ENCODE assay signal across 25 cellular contexts in the genomic region with DNA sequence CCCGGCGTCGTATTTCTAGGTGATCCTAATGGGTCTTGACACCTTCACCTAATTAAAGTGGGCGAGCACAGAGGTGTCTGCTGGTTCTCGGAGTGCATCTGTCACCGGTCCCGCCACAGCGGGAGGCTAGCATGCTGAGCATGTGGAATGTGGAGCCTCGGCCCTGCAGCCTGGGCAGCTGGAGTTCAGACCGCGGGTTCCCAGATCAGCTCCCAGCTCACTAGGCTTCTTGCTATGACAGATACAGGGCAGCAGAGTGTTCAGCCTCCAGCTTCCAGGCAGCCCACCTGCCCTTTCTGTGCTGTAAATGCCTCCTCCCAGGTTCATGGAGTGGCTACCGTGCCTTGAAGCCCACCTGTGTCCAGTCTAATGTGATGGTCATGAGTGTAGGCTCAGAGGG.
DNase-seq lines count a peak whose midpoint lies in the region; ATAC-seq and TF ChIP-seq lines count a peak whose summit lies in the region.
"Had no signal": no experiment of that assay in that cellular context is flagged by ENCODE, and none has a peak within 500 bp of the region (broad histone marks: within the 10 kb centered on the region; RNA-seq: fewer than 3 reads in every experiment).

No MANE protein-coding gene starts in this region.

- H3K56ac ChIP-seq in IMR-90 (ENCODE audit: extremely low read depth, insufficient read depth, low read length), result no peak overlapping the region

- no peak overlapping the region for H2BK12ac ChIP-seq in neuronal stem cell (ENCODE audit: low read length)

- H3K79me1 ChIP-seq in IMR-90 (ENCODE audit: low read depth in 1 of 2, low read length in 2 of 2) (no peaks in the 10 kb centered on the region), neuronal stem cell (ENCODE audit: low read depth, low read length) (no peaks in the 10 kb centered on the region)

- CTCF ChIA-PET in IMR-90 (lab: Yijun Ruan, JAX), result no interaction called here

- peak overlapping the region; percentile 11 for H2AFZ ChIP-seq in IMR-90 (replicated peaks; ENCODE audit: low read length, poor library complexity)
- no peak overlapping the region for H2AFZ ChIP-seq in neuronal stem cell (ENCODE audit: low read length)

- no peak overlapping the region for H2BK5ac ChIP-seq in IMR-90 (ENCODE audit: low read depth, low read length, poor library complexity, severe bottlenecking)
- no peak overlapping the region for H2BK5ac ChIP-seq in neuronal stem cell (ENCODE audit: low read length)

- no peak overlapping the region for H2AK9ac ChIP-seq in IMR-90 (replicated peaks; ENCODE audit: low read depth, low read length, poor library complexity)

- H3K23ac ChIP-seq in IMR-90 (ENCODE audit: low read depth, low read length), result no peak overlapping the region
- no peak overlapping the region for H3K23ac ChIP-seq in neuronal stem cell (ENCODE audit: low read depth, low read length, poor library complexity)

- H2BK15ac ChIP-seq in IMR-90 (ENCODE audit: low read depth, low read length) (no peak overlapping the region), neuronal stem cell (ENCODE audit: low read length) (no peak overlapping the region)

- H2BK20ac ChIP-seq in IMR-90 (ENCODE audit: low read depth, low read length), result no peak overlapping the region

- TF ChIP-seq CTCF in IMR-90 (conservative IDR thresholded peaks at IDR 0.05; ENCODE audit: low read depth, low read length) (no peak), spleen (IDR thresholded peaks at IDR 0.05 in 8 of 11, conservative IDR thresholded peaks at IDR 0.05 in 3 of 11) (no peak)

- H3K9me3 ChIP-seq in IMR-90 (ENCODE audit: control insufficient read depth, insufficient read depth, low read length) (peaks cover 4% of the 10 kb centered on the region), neuronal stem cell (replicated peaks in 1 of 2; ENCODE audit: control insufficient read depth in 2 of 2, insufficient read depth in 1 of 2, low read depth in 1 of 2, low read length in 2 of 2) (no peaks in the 10 kb centered on the region), spleen (peaks cover 0 to 2% (median 0%) of the 10 kb centered on the region in 8 donors)
- H3K9me3 ChIP-seq: BLaER1, esophagus muscularis mucosa, heart left ventricle, lower lobe of right lung, SK-N-SH had no signal

- TF ChIP-seq RAD21 in IMR-90 (IDR thresholded peaks at IDR 0.05; ENCODE audit: low read length), result no peak

- H3K36me3 ChIP-seq in IMR-90 (ENCODE audit: control insufficient read depth, insufficient read depth, low read length) (no peaks in the 10 kb centered on the region), neuronal stem cell (replicated peaks in 1 of 2; ENCODE audit: control insufficient read depth in 2 of 2, insufficient read depth in 2 of 2, low read length in 2 of 2) (no peaks in the 10 kb centered on the region), spleen (no peaks in the 10 kb centered on the region)
- H3K36me3 ChIP-seq: BLaER1, esophagus muscularis mucosa, heart left ventricle, lower lobe of right lung had no signal

- no peaks in the 10 kb centered on the region for H4K20me1 ChIP-seq in IMR-90 (ENCODE audit: insufficient read depth, low read length)
- H4K20me1 ChIP-seq: BLaER1 had no signal

- H2AK5ac ChIP-seq in IMR-90 (ENCODE audit: low read depth, low read length), result no peak overlapping the region
- no peak overlapping the region for H2AK5ac ChIP-seq in neuronal stem cell (ENCODE audit: low read depth, low read length)

- H3K4me2 ChIP-seq in IMR-90 (ENCODE audit: low read depth, low read length), result no peak overlapping the region
- H3K4me2 ChIP-seq in neuronal stem cell (ENCODE audit: insufficient read depth, low read length, poor library complexity, severe bottlenecking), result no peak overlapping the region
- H3K4me2 ChIP-seq: BLaER1, SK-N-SH had no signal

- POLR2A ChIA-PET in IMR-90 (lab: Charles Lee; ENCODE audit: unreplicated experiment), result no interaction called here

- DNase-seq in IMR-90, result no peak
- DNase-seq in SK-N-DZ (ENCODE audit: low spot score), result peak; percentile 74
- peak; percentile 46 for DNase-seq in iPS-NIHi11 (ENCODE audit: low spot score)
- peak; percentile 26 for DNase-seq in neuronal stem cell (ENCODE audit: low spot score)
- no peak for DNase-seq in NAMALWA (ENCODE audit: low spot score)
- DNase-seq in OCI-M2 (lab: John Stamatoyannopoulos, UW; ENCODE audit: unreplicated experiment), result no peak
- DNase-seq in spleen, result no peak
- DNase-seq in ureter (ENCODE audit: low spot score), result no peak
- DNase-seq: activated CD4-positive, alpha-beta memory T cell treated with anti-CD3 and anti-CD28 coated beads for 36 hours; activated CD4-positive, CD25-positive, alpha-beta regulatory T cell treated with anti-CD3 and anti-CD28 coated beads, Interleukin-2, amount 50 U/mL, for 72 hours; activated naive CD4-positive, alpha-beta T cell treated with anti-CD3 and anti-CD28 coated beads for 36 hours; central memory CD4-positive, alpha-beta T cell; GF-D8; heart left ventricle; lower lobe of right lung; natural killer cell; NCI-H1092; NCI-H2029; NCI-H446 treated with DMSO at 0.1 percent for 48 hours; OCI-M1; SK-N-SH; stimulated activated naive CD4-positive, alpha-beta T cell treated with Interleukin-2 at 50 U/mL for 16 hours had no signal

- TF ChIP-seq POLR2A in IMR-90 (IDR thresholded peaks at IDR 0.05; ENCODE audit: low read depth, low read length) (no peak), spleen (IDR thresholded peaks at IDR 0.05) (no peak)

- no peak overlapping the region for H4K5ac ChIP-seq in IMR-90 (ENCODE audit: low read depth, low read length)

- no peak overlapping the region for H3K27ac ChIP-seq in IMR-90 (ENCODE audit: insufficient read depth, low read length)
- H3K27ac ChIP-seq in neuronal stem cell (replicated peaks; ENCODE audit: low read length), result no peak overlapping the region
- no peak overlapping the region for H3K27ac ChIP-seq in spleen
- H3K27ac ChIP-seq: BLaER1, esophagus muscularis mucosa, heart left ventricle, lower lobe of right lung, skin epidermis had no signal

- H3K18ac ChIP-seq in IMR-90 (ENCODE audit: low read depth, low read length) (no peak overlapping the region), neuronal stem cell (ENCODE audit: low read length) (peak overlapping the region; percentile 20)

- H4K91ac ChIP-seq in IMR-90 (ENCODE audit: insufficient read depth, low read depth, low read length), result no peak overlapping the region
- no peak overlapping the region for H4K91ac ChIP-seq in neuronal stem cell (ENCODE audit: low read depth, low read length, poor library complexity)

- H2BK120ac ChIP-seq in IMR-90 (ENCODE audit: low read depth, low read length), result no peak overlapping the region
- H2BK120ac ChIP-seq in neuronal stem cell (ENCODE audit: low read depth, low read length), result no peak overlapping the region

- H3K4me3 ChIP-seq in IMR-90 (ENCODE audit: insufficient read depth, low read depth, low read length), result no peak overlapping the region
- no peak overlapping the region for H3K4me3 ChIP-seq in neuronal stem cell (ENCODE audit: low read length in 2 of 2)
- H3K4me3 ChIP-seq in spleen, result no peak overlapping the region
- H3K4me3 ChIP-seq: BLaER1, esophagus muscularis mucosa, heart left ventricle, lower lobe of right lung, skin epidermis had no signal

- no peak for ATAC-seq in IMR-90 (ENCODE audit: low read depth)
- ATAC-seq: heart left ventricle, lower lobe of right lung, natural killer cell had no signal

- WGBS in IMR-90 (ENCODE audit: extremely low coverage in 2 of 2, insufficient read length in 1 of 2), 2 experiments, result 27% methylated on average over 4 of the region's 12 CpGs; no CpG with 5 or more reads in 1 of the 2 experiments
- no CpG with 5 or more reads among the region's 12 CpGs for WGBS in neuronal stem cell (ENCODE audit: extremely low coverage in 2 of 2, insufficient read length in 2 of 2, insufficient replicate concordance in 1 of 2), 2 donors
- WGBS in spleen, 5 donors, result 48 to 69% (median 54%) methylated on average over 7 to 12 of the region's 12 CpGs

- no TSS peak for BruUV-seq in IMR-90 (replicated peaks; lab: Mats Ljungman, UMichigan)

- H3K9me1 ChIP-seq in IMR-90 (ENCODE audit: insufficient read depth, low read length), result no peaks in the 10 kb centered on the region

- H3K27me3 ChIP-seq in IMR-90 (ENCODE audit: control insufficient read depth, insufficient read depth, low read length) (no peaks in the 10 kb centered on the region), neuronal stem cell (ENCODE audit: control insufficient read depth in 3 of 3, insufficient read depth in 3 of 3, low read depth in 1 of 3, low read length in 3 of 3) (no peaks in the 10 kb centered on the region), spleen (replicated peaks in 1 of 7) (peaks cover 0 to 12% (median 0%) of the 10 kb centered on the region in 7 donors)
- H3K27me3 ChIP-seq: BLaER1 had no signal

- in situ Hi-C loops in IMR-90 (cut with MboI; ENCODE audit: low sequenced_read_pairs), result no loop called here

- intact Hi-C loops in IMR-90 (cut with micrococcal nuclease) (no loop called here), spleen (cut with DNase I; ENCODE audit: low total_unique reads) (no loop called here)

- H3K9ac ChIP-seq in IMR-90 (ENCODE audit: low read depth, low read length), result no peak overlapping the region
- H3K9ac ChIP-seq in neuronal stem cell (ENCODE audit: low read depth, low read length, poor library complexity), result no peak overlapping the region
- H3K9ac ChIP-seq: BLaER1, SK-N-SH had no signal

- no peak overlapping the region for H3K14ac ChIP-seq in IMR-90 (replicated peaks; ENCODE audit: low read depth, low read length)
- no peak overlapping the region for H3K14ac ChIP-seq in neuronal stem cell (ENCODE audit: low read length)

- no peak overlapping the region for H4K8ac ChIP-seq in IMR-90 (ENCODE audit: low read depth in 2 of 2, low read length in 2 of 2)
- H4K8ac ChIP-seq in neuronal stem cell (ENCODE audit: low read depth, low read length), result no peak overlapping the region

- H3K4ac ChIP-seq in IMR-90 (ENCODE audit: low read depth, low read length) (no peak overlapping the region), neuronal stem cell (ENCODE audit: low read length) (no peak overlapping the region)

- no peaks in the 10 kb centered on the region for H3K4me1 ChIP-seq in IMR-90 (ENCODE audit: control insufficient read depth, insufficient read depth, low read length)
- H3K4me1 ChIP-seq in neuronal stem cell (ENCODE audit: control insufficient read depth in 2 of 2, insufficient read depth in 1 of 2, low read depth in 1 of 2, low read length in 2 of 2), result peaks cover 0 to 2% of the 10 kb centered on the region in 2 donors
- no peaks in the 10 kb centered on the region for H3K4me1 ChIP-seq in spleen
- H3K4me1 ChIP-seq: esophagus muscularis mucosa, heart left ventricle, lower lobe of right lung had no signal

- dilution Hi-C loops in IMR-90 (cut with HindIII; ENCODE audit: low sequenced_read_pairs, unreplicated experiment), result no loop called here

TF ChIP-seq in IMR-90, 13 proteins besides CTCF, POLR2A, EP300 and RAD21 (continues in another document):
- TF ChIP-seq MAZ (IDR thresholded peaks at IDR 0.05; ENCODE audit: borderline replicate concordance, low read depth, low read length), result no peak

Comparison
In these comparisons a context has a peak if more than half of its experiments do, and no peak if none do; other contexts are left out.
1. DNase-seq: peak in SK-N-DZ (single experiment), iPS-NIHi11 (single experiment) and neuronal stem cell (single experiment); none in IMR-90 (single experiment), NAMALWA (single experiment), OCI-M2 (single experiment), spleen (single experiment) and ureter (single experiment).